1 cellular context compared by ENCODE assay signal in genomic region chr22:26953380-26953807, GRCh38.
TF ChIP-seq lines count a peak whose summit lies in the region.

No MANE protein-coding gene starts in this region.

TF ChIP-seq in GM23338, 12 proteins besides CTCF, POLR2A, EP300 and RAD21 (continued from another document):
- TF ChIP-seq ZNF462 (CRISPR knock-in tag; IDR thresholded peaks at IDR 0.05) (no peak), ZNF114 (CRISPR knock-in tag; IDR thresholded peaks at IDR 0.05) (no peak), JUNB (IDR thresholded peaks at IDR 0.05; ENCODE audit: unreplicated experiment) (no peak), CREB1 (CRISPR knock-in tag; IDR thresholded peaks at IDR 0.05; ENCODE audit: low read depth) (no peak), EZH2 (IDR thresholded peaks at IDR 0.05; ENCODE audit: low read depth, unreplicated experiment) (no peak), ZNF331 (CRISPR knock-in tag; IDR thresholded peaks at IDR 0.05; ENCODE audit: low read depth) (no peak), NANOG (IDR thresholded peaks at IDR 0.05; ENCODE audit: borderline replicate concordance) (no peak), POLR2AphosphoS5 (IDR thresholded peaks at IDR 0.05; ENCODE audit: low read depth) (no peak), EZH2phosphoT487 (IDR thresholded peaks at IDR 0.05; ENCODE audit: unreplicated experiment) (no peak), REST (IDR thresholded peaks at IDR 0.05; ENCODE audit: unreplicated experiment) (no peak)
